In genomic region chr9:5437254-5438216, GRCh38 we compare ENCODE assay signal across 8 cellular contexts. TPM values are rescaled to one million over a fixed set of nuclear protein-coding genes. Genes with fewer than 3 reads are reported as not detected.
A peak's percentile ranks its signal among the peaks of the same experiment; 100 is the strongest.
DNase-seq lines count a peak whose midpoint lies in the region; ATAC-seq and TF ChIP-seq lines count a peak whose summit lies in the region.

A gene with protein sequence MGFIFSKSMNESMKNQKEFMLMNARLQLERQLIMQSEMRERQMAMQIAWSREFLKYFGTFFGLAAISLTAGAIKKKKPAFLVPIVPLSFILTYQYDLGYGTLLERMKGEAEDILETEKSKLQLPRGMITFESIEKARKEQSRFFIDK (minus strand): TSS chr9:5437925. CDS start chr9:5431977, 5,948 bp downstream.

- H3K9me2 ChIP-seq in SK-N-SH = no peaks in the 10 kb centered on the region

- peak within 1 kb of the TSS; percentile 81 for H3K4me3 ChIP-seq in GM08714 (ENCODE audit: low read length)
- peak within 1 kb of the TSS; percentile 73 for H3K4me3 ChIP-seq in NB4 (ENCODE audit: low read depth, low read length)
- peak within 1 kb of the TSS; percentile 85 to 86 for H3K4me3 ChIP-seq in SK-N-SH (ENCODE audit: low read depth in 2 of 2, low read length in 1 of 2)
- H3K4me3 ChIP-seq in gastroesophageal sphincter = peak within 1 kb of the TSS; percentile 70 to 72
- peak within 1 kb of the TSS; percentile 79 to 85 for H3K4me3 ChIP-seq in neutrophil (ENCODE audit: low read depth in 1 of 2, low read length in 1 of 2)

- no peaks in the 10 kb centered on the region for H3K27me3 ChIP-seq in SK-N-SH (ENCODE audit: insufficient read depth)
- no peaks in the 10 kb centered on the region for H3K27me3 ChIP-seq in gastroesophageal sphincter
- H3K27me3 ChIP-seq in neutrophil = peaks cover 6% of the 10 kb centered on the region

- H3K4me1 ChIP-seq in SK-N-SH (ENCODE audit: control insufficient read depth in 1 of 2, insufficient read depth in 2 of 2, low read depth in 1 of 2, low read length in 1 of 2) (peaks cover 6 to 15% of the 10 kb centered on the region in 2 experiments), gastroesophageal sphincter (peaks cover 0 to 24% (median 15%) of the 10 kb centered on the region in 3 donors), neutrophil (ENCODE audit: control insufficient read depth in 1 of 2, insufficient read depth in 1 of 2, low read depth in 1 of 2, low read length in 1 of 2) (peaks cover 20 to 25% of the 10 kb centered on the region in 2 experiments)

- peaks cover 10% of the 10 kb centered on the region in 2 experiments for H3K36me3 ChIP-seq in SK-N-SH (replicated peaks in 1 of 2; ENCODE audit: control insufficient read depth in 1 of 2, insufficient read depth in 2 of 2, low read length in 1 of 2)
- peaks cover 0 to 33% of the 10 kb centered on the region in 2 donors for H3K36me3 ChIP-seq in gastroesophageal sphincter
- H3K36me3 ChIP-seq in neutrophil = peaks cover 3% of the 10 kb centered on the region

- H3K27ac Mint-ChIP-seq in HFFc6 = peak within 1 kb of the TSS; percentile 98

- H3K9me3 ChIP-seq in SK-N-SH (no peaks in the 10 kb centered on the region), gastroesophageal sphincter (no peaks in the 10 kb centered on the region), neutrophil (no peaks in the 10 kb centered on the region)

- TF ChIP-seq CTCF in HFFc6 (IDR thresholded peaks at IDR 0.05) = peak; percentile 42
- no peak for TF ChIP-seq CTCF in NB4 (IDR thresholded peaks at IDR 0.05; ENCODE audit: low read depth, low read length)
- TF ChIP-seq CTCF in SK-N-SH (IDR thresholded peaks at IDR 0.05) = peak; percentile 36
- TF ChIP-seq CTCF in gastroesophageal sphincter (IDR thresholded peaks at IDR 0.05) = peak in 3 of 4 experiments; percentile 28 to 43 (median 33)
- peak; percentile 60 for TF ChIP-seq CTCF in neutrophil (IDR thresholded peaks at IDR 0.05)

- TF ChIP-seq EP300 in SK-N-SH (IDR thresholded peaks at IDR 0.05; ENCODE audit: borderline replicate concordance in 1 of 2, low read depth in 1 of 2, low read length in 1 of 2) (0 out of 4 replicates have a peak, but pooled peaks of 1 of the 2 experiments have one; percentile 23), gastroesophageal sphincter (IDR thresholded peaks at IDR 0.05) (no peak)

- under 1% methylated on average over 24 of the region's 55 CpGs for WGBS in SK-N-SH (ENCODE audit: low lambda C conversion rate)
- 0% methylated on average over 7 to 11 of the region's 55 CpGs for WGBS in gastroesophageal sphincter (ENCODE audit: low coverage in 1 of 2), 2 donors

- peak within 1 kb of the TSS; percentile 96 for H2AFZ ChIP-seq in SK-N-SH (ENCODE audit: low read depth)

- CTCF ChIA-PET in SK-N-SH (lab: Yijun Ruan, JAX) = interaction anchor here (0.7 to 3.8 kb wide), 7 partner anchors 12 to 678 kb away, joined by 3 to 13 read pairs (median 9); partner anchors contain the start of genes CD274 and INSL6

- peaks cover 23% of the 10 kb centered on the region for H3K36me3 Mint-ChIP-seq in HFFc6 (ENCODE audit: low read depth)

- TF ChIP-seq RAD21 in SK-N-SH (IDR thresholded peaks at IDR 0.05; ENCODE audit: low read length) = no peak

- H3K4me2 ChIP-seq in SK-N-SH = peak within 1 kb of the TSS; percentile 83

- peak; percentile 85 for DNase-seq in HFFc6
- DNase-seq in NB4 (ENCODE audit: low read depth) = peak; percentile 99
- DNase-seq in SK-N-SH = peak; percentile 92
- DNase-seq in activated naive CD4-positive, alpha-beta T cell treated with anti-CD3 and anti-CD28 coated beads, Interleukin-2, amount 50 U/mL, for 16 hours = peak; percentile 89
- DNase-seq in substantia nigra (lab: John Stamatoyannopoulos, UW) = peak; percentile 64 to 98 (median 94)

- H3K27me3 Mint-ChIP-seq in HFFc6 (ENCODE audit: insufficient read depth) = no peaks in the 10 kb centered on the region

- peak; percentile 99 for ATAC-seq in gastroesophageal sphincter

- POLR2A ChIA-PET in SK-N-SH (lab: Yijun Ruan, JAX) = interaction anchor here (0.9 to 1.2 kb wide), 4 partner anchors 13 to 246 kb away, joined by 3 to 4 read pairs (median 4); partner anchors contain the start of gene CD274

- peak within 1 kb of the TSS; percentile 99 for H3K4me3 Mint-ChIP-seq in HFFc6

- peaks cover 17% of the 10 kb centered on the region for H3K9me3 Mint-ChIP-seq in HFFc6

- H3K4me1 Mint-ChIP-seq in HFFc6 (ENCODE audit: low read depth) = peaks cover 53% of the 10 kb centered on the region

- H3K9ac ChIP-seq in SK-N-SH = peak within 1 kb of the TSS; percentile 92

- H3K27ac ChIP-seq in SK-N-SH (ENCODE audit: low read depth in 2 of 2, low read length in 1 of 2) (peak within 1 kb of the TSS; percentile 90 to 96), gastroesophageal sphincter (peak within 1 kb of the TSS; percentile 89 to 95 (median 92)), neutrophil (peak within 1 kb of the TSS; percentile 88), substantia nigra (ENCODE audit: low read depth, low read length, poor library complexity, severe bottlenecking) (peak within 1 kb of the TSS; percentile 95)

- peak; percentile 98 for TF ChIP-seq POLR2A in NB4 (IDR thresholded peaks at IDR 0.05; ENCODE audit: extremely low read depth, insufficient read length)
- TF ChIP-seq POLR2A in gastroesophageal sphincter (IDR thresholded peaks at IDR 0.05) = peak; percentile 85 to 87

- H3K79me2 ChIP-seq in SK-N-SH (ENCODE audit: insufficient read depth) = peaks cover 6% of the 10 kb centered on the region; the same call in 1 of the 2 replicates

- no peaks in the 10 kb centered on the region for H4K20me1 ChIP-seq in SK-N-SH (ENCODE audit: insufficient read depth)

- H3F3A ChIP-seq in SK-N-SH (replicated peaks; ENCODE audit: insufficient read depth) = peaks cover 30% of the 10 kb centered on the region

TF ChIP-seq in SK-N-SH, 30 proteins besides CTCF, POLR2A, EP300 and RAD21 (continues in another document):
- TF ChIP-seq REST (IDR thresholded peaks at IDR 0.05; ENCODE audit: low read depth, low read length) (no peak), SIN3A (IDR thresholded peaks at IDR 0.05; ENCODE audit: borderline replicate concordance, low read depth, low read length) (no peak; the same call in 1 of the 2 replicates), TCF12 (IDR thresholded peaks at IDR 0.05) (peak; percentile 42), MXI1 (IDR thresholded peaks at IDR 0.05; ENCODE audit: low read depth, low read length) (peak; percentile 43; the same call in 1 of the 2 replicates), FOSL2 (IDR thresholded peaks at IDR 0.05; ENCODE audit: borderline replicate concordance, low read depth) (0 out of 2 replicates have a peak, but pooled peaks have one; percentile 2), RXRA (IDR thresholded peaks at IDR 0.05; ENCODE audit: borderline replicate concordance, low read depth) (peak; percentile 38; the same call in 1 of the 2 replicates), JUND (IDR thresholded peaks at IDR 0.05) (0 out of 2 replicates have a peak, but pooled peaks have one; percentile 22), POLR2AphosphoS5 (IDR thresholded peaks at IDR 0.05; ENCODE audit: low read depth, low read length) (peak; percentile 90), USF1 (IDR thresholded peaks at IDR 0.05; ENCODE audit: borderline replicate concordance, low read depth) (no peak), CHD2 (IDR thresholded peaks at IDR 0.05; ENCODE audit: low read length, partially characterized antibody) (peak; percentile 80), RFX5 (IDR thresholded peaks at IDR 0.05; ENCODE audit: low read length) (peak; percentile 25; the same call in 1 of the 2 replicates)
- TF ChIP-seq, protein P1, sequence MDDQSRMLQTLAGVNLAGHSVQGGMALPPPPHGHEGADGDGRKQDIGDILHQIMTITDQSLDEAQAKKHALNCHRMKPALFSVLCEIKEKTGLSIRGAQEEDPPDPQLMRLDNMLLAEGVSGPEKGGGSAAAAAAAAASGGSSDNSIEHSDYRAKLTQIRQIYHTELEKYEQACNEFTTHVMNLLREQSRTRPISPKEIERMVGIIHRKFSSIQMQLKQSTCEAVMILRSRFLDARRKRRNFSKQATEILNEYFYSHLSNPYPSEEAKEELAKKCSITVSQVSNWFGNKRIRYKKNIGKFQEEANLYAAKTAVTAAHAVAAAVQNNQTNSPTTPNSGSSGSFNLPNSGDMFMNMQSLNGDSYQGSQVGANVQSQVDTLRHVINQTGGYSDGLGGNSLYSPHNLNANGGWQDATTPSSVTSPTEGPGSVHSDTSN (IDR thresholded peaks at IDR 0.05) = no peak; the same call in 1 of the 2 replicates

RNA-seq across cellular contexts. Expression of the gene that starts here (rescaled TPM):
- 10 to 100 TPM; 18.0 to 26.5 (median 21.4) TPM for total RNA-seq in HFFc6 (2021; fragmentation: NEBNext Ultra II Directional; extraction: Animal tissue kit (Norgen Biotek cat#: 25700))
- polyA plus RNA-seq in SK-N-SH (2012; rRNA removed) = 11.4 and 13.1 TPM in 2 replicates
- polyA plus RNA-seq in SK-N-SH (2012; cell fraction: cytosol; rRNA removed) = 19.4 and 23.2 TPM in 2 replicates
- polyA plus RNA-seq in SK-N-SH (2012; cell fraction: nucleus; rRNA removed) = 3.1 and 5.8 TPM in 2 replicates
- 10 to 100 TPM in 3 of 4 donors, 1 to 10 TPM in 1; 8.8 to 22.6 (median 13.3) TPM for total RNA-seq in gastroesophageal sphincter

Comparison
In these comparisons a context has a peak if more than half of its experiments do, and no peak if none do; other contexts are left out.
1. Peak in every context shown above with its lines: DNase-seq, ATAC-seq, H3K4me3 ChIP-seq and H3K27ac ChIP-seq.